8 cellular contexts compared by ENCODE assay signal in the genomic region with DNA sequence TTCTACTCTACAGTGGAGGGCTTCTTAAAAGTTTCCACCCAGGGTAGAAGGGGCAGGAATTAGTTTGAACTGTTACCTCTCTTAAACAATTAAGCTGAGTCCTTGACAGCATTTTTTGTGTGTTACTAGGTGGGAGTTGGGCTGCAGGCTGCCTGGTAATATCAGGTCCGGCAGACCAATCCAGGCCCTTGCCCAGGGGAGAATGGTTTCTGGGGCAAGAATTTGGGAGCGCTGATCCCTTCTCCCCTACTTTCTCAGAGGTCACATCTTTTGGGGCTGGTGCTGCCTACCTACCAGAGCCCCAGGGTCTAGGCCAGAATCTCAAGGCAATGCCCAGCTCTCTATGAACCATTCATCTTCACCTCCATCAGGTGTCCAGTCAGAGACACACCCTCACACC. TPM values are rescaled to one million over a fixed set of nuclear protein-coding genes. Genes with fewer than 3 reads are reported as not detected.
DNase-seq lines count a peak whose midpoint lies in the region; ATAC-seq and TF ChIP-seq lines count a peak whose summit lies in the region.

No MANE protein-coding gene starts in this region.

- ATAC-seq in right lobe of liver (no peak), HG03432 (IDR thresholded peaks at IDR 0.05; ENCODE audit: unreplicated experiment) (no peak), HG03108 (IDR thresholded peaks at IDR 0.05; ENCODE audit: unreplicated experiment) (no peak)

- H3K27ac Mint-ChIP-seq in type B pancreatic cell = peak overlapping the region; percentile 100

- DNase-seq in cardiac muscle cell (ENCODE audit: low read depth in 1 of 2, low spot score in 1 of 2) (no peak), cardiac septum (ENCODE audit: low spot score) (no peak), astrocyte of the cerebellum (ENCODE audit: low read depth) (no peak), right lobe of liver (no peak), type B pancreatic cell (ENCODE audit: extremely low spot score, unreplicated experiment) (no peak), NCI-H128 (lab: John Stamatoyannopoulos, UW; ENCODE audit: unreplicated experiment) (no peak)

- H3K4me1 Mint-ChIP-seq in type B pancreatic cell (ENCODE audit: unreplicated experiment) = peaks cover 21% of the 10 kb centered on the region

- H3K27ac ChIP-seq in cardiac muscle cell = peak overlapping the region; percentile 79
- H3K27ac ChIP-seq in right lobe of liver = no peak overlapping the region

- H3K36me3 ChIP-seq in cardiac muscle cell (peaks cover 17% of the 10 kb centered on the region), right lobe of liver (peaks cover 0 to 18% (median 8%) of the 10 kb centered on the region in 4 donors)

- H3K9me3 Mint-ChIP-seq in type B pancreatic cell = no peaks in the 10 kb centered on the region

- TF ChIP-seq CTCF in cardiac muscle cell (IDR thresholded peaks at IDR 0.05; ENCODE audit: low read depth, low read length) (no peak), astrocyte of the cerebellum (IDR thresholded peaks at IDR 0.05; ENCODE audit: low read depth, low read length, missing control alignments) (no peak), right lobe of liver (IDR thresholded peaks at IDR 0.05) (no peak), type B pancreatic cell (conservative IDR thresholded peaks at IDR 0.05) (no peak)

- H3K27me3 ChIP-seq in cardiac muscle cell = no peaks in the 10 kb centered on the region
- H3K27me3 ChIP-seq in right lobe of liver = no peaks in the 10 kb centered on the region

- intact Hi-C loops in cardiac septum (cut with DNase I) = loop anchor here (5.0 kb wide), 1 partner anchor 67 kb away; a partner anchor contains a TSS
- intact Hi-C loops in right lobe of liver (cut with DNase I) = no loop called here

- peaks cover 3% of the 10 kb centered on the region for H3K27me3 Mint-ChIP-seq in type B pancreatic cell

- peak overlapping the region; percentile 99 for H3K4me3 Mint-ChIP-seq in type B pancreatic cell

- TF ChIP-seq POLR2A in right lobe of liver (IDR thresholded peaks at IDR 0.05) = no peak

- H3K4me3 ChIP-seq in cardiac muscle cell (peak overlapping the region; percentile 47), astrocyte of the cerebellum (ENCODE audit: low read depth, low read length) (peak overlapping the region; percentile 96), right lobe of liver (peak overlapping the region in 2 of 3 donors; percentile 90 to 98)

- peaks cover 18% of the 10 kb centered on the region for H3K36me3 Mint-ChIP-seq in type B pancreatic cell

- H3K4me1 ChIP-seq in cardiac muscle cell (ENCODE audit: low read depth) = peaks cover 33% of the 10 kb centered on the region
- H3K4me1 ChIP-seq in right lobe of liver = peaks cover 0 to 12% (median 4%) of the 10 kb centered on the region in 4 donors

- H3K9me3 ChIP-seq in cardiac muscle cell (ENCODE audit: low read depth) (no peaks in the 10 kb centered on the region), right lobe of liver (no peaks in the 10 kb centered on the region)

- 71% methylated on average over 1 of the region's 2 CpGs for WGBS in right lobe of liver (ENCODE audit: insufficient coverage, low coverage, low lambda C conversion rate, missing lambda C conversion rate)

- in situ Hi-C loops in astrocyte of the cerebellum (cut with HindIII; ENCODE audit: low sequenced_read_pairs) = no loop called here

RNA-seq across cellular contexts. Expression of a gene that starts 1.6 kb away (rescaled TPM):
- 21.5 and 22.9 TPM in 2 replicates for total RNA-seq in cardiac muscle cell
- 22.6 and 31.6 TPM in 2 replicates for polyA plus RNA-seq in cardiac muscle cell
- total RNA-seq in cardiac septum = 23.8 TPM
- total RNA-seq in right lobe of liver = 10 to 100 TPM in 3 of 6 experiments, 1 to 10 TPM in 3; 7.9 to 18.2 (median 10.3) TPM
- 48.6 and 51.6 TPM in 2 replicates for total RNA-seq in type B pancreatic cell (ENCODE audit: low replicate concordance)

RNA-seq across cellular contexts. Expression of a gene that starts 14.2 kb away (rescaled TPM):
- total RNA-seq in cardiac muscle cell = 109 and 112 TPM in 2 replicates
- 42.2 and 44.3 TPM in 2 replicates for polyA plus RNA-seq in cardiac muscle cell
- total RNA-seq in cardiac septum = 53.6 TPM
- total RNA-seq in right lobe of liver = 10 to 100 TPM; 11.2 to 14.7 (median 13.0) TPM
- total RNA-seq in type B pancreatic cell (ENCODE audit: low replicate concordance) = 80.8 and 115 TPM in 2 replicates

RNA-seq across cellular contexts. Expression of a gene that starts 17.8 kb away (rescaled TPM):
- total RNA-seq in cardiac muscle cell (52.3 and 62.2 TPM in 2 replicates), cardiac septum (26.2 TPM), right lobe of liver (10 to 100 TPM; 16.0 to 60.2 (median 27.3) TPM), type B pancreatic cell (ENCODE audit: low replicate concordance) (74.8 and 88.0 TPM in 2 replicates)
- polyA plus RNA-seq in cardiac muscle cell = 56.2 and 74.2 TPM in 2 replicates
